ENCODE assay signal across 23 cellular contexts in genomic region chr4:16869594-16870245, GRCh38. TPM values are rescaled to one million over a fixed set of nuclear protein-coding genes. Genes with fewer than 3 reads are reported as not detected.
DNase-seq lines count a peak whose midpoint lies in the region; FAIRE-seq and TF ChIP-seq lines count a peak whose summit lies in the region.
"Had no signal": no experiment of that assay in that cellular context is flagged by ENCODE, and none has a peak within 500 bp of the region (broad histone marks: within the 10 kb centered on the region; RNA-seq: fewer than 3 reads in every experiment).

No MANE protein-coding gene starts in this region.

- CTCF ChIA-PET in PC-9 (lab: Charles Lee): interaction anchor here (0.6 kb wide), 1 partner anchor 18 kb away, joined by 17 read pairs; no protein-coding TSS in a partner anchor

- H3K9me3 ChIP-seq in left ventricle myocardium inferior (replicated peaks) (no peaks in the 10 kb centered on the region), PC-9 (ENCODE audit: insufficient read depth, low read depth) (no peaks in the 10 kb centered on the region), SJCRH30 (replicated peaks) (no peaks in the 10 kb centered on the region)
- H3K9me3 ChIP-seq: BE2C, HAP-1 had no signal

- BruUV-seq in PC-9 (replicated peaks; lab: Mats Ljungman, UMichigan): no TSS peak

- no peaks in the 10 kb centered on the region for H3K79me2 ChIP-seq in PC-9 (ENCODE audit: low read depth)

- no peaks in the 10 kb centered on the region for H3K27me3 ChIP-seq in bronchial epithelial cell (ENCODE audit: control insufficient read depth, insufficient read depth, low read length)
- H3K27me3 ChIP-seq in left ventricle myocardium inferior (ENCODE audit: low read depth): no peaks in the 10 kb centered on the region
- H3K27me3 ChIP-seq in PC-9 (ENCODE audit: insufficient read depth, low read depth): no peaks in the 10 kb centered on the region; the same call in 1 of the 2 replicates
- H3K27me3 ChIP-seq in SJCRH30: peaks cover 5% of the 10 kb centered on the region
- H3K27me3 ChIP-seq: BE2C had no signal

- H3K27ac ChIP-seq in left ventricle myocardium inferior (replicated peaks): peak overlapping the region; percentile 31
- no peak overlapping the region for H3K27ac ChIP-seq in PC-9
- H3K27ac ChIP-seq in SJCRH30: no peak overlapping the region
- H3K27ac ChIP-seq: HL-60 had no signal

- no peak overlapping the region for H3K27ac Mint-ChIP-seq in progenitor cell of endocrine pancreas
- H3K27ac Mint-ChIP-seq: CD4-positive, CD25-positive, alpha-beta regulatory T cell; CD8-positive, alpha-beta memory T cell had no signal

- FAIRE-seq in bronchial epithelial cell (lab: Jason Lieb, UNC): peak; percentile 40
- FAIRE-seq: GM12878, GM19239 had no signal

- no peak overlapping the region for H3K4me3 Mint-ChIP-seq in progenitor cell of endocrine pancreas (ENCODE audit: low read depth)
- H3K4me3 Mint-ChIP-seq: CD4-positive, CD25-positive, alpha-beta regulatory T cell; CD8-positive, alpha-beta memory T cell had no signal

- H3K9me2 ChIP-seq in PC-9 (ENCODE audit: insufficient read depth): no peaks in the 10 kb centered on the region

- no peaks in the 10 kb centered on the region for H3K36me3 Mint-ChIP-seq in progenitor cell of endocrine pancreas (ENCODE audit: insufficient read depth)
- H3K36me3 Mint-ChIP-seq: CD4-positive, CD25-positive, alpha-beta regulatory T cell; CD8-positive, alpha-beta memory T cell had no signal

- H3F3A ChIP-seq in PC-9 (ENCODE audit: insufficient read depth, low read depth): no peaks in the 10 kb centered on the region

- no peaks in the 10 kb centered on the region for H3K9me3 Mint-ChIP-seq in progenitor cell of endocrine pancreas (ENCODE audit: low read depth)
- H3K9me3 Mint-ChIP-seq: CD8-positive, alpha-beta memory T cell had no signal

- H3K36me3 ChIP-seq in bronchial epithelial cell (ENCODE audit: control insufficient read depth, insufficient read depth, low read length) (no peaks in the 10 kb centered on the region), left ventricle myocardium inferior (no peaks in the 10 kb centered on the region), PC-9 (ENCODE audit: low read depth) (no peaks in the 10 kb centered on the region), SJCRH30 (no peaks in the 10 kb centered on the region)
- H3K36me3 ChIP-seq: BE2C, HAP-1 had no signal

- DNase-seq in Ammon's horn (ENCODE audit: low spot score): peak; percentile 12
- no peak for DNase-seq in bronchial epithelial cell (ENCODE audit: low read depth)
- no peak for DNase-seq in left ventricle myocardium inferior
- peak; percentile 26 for DNase-seq in occipital lobe (lab: John Stamatoyannopoulos, UW)
- no peak for DNase-seq in PC-9
- DNase-seq in GOT3 (lab: John Stamatoyannopoulos, UW): no peak
- no peak for DNase-seq in progenitor cell of endocrine pancreas (ENCODE audit: low spot score, unreplicated experiment)
- no peak for DNase-seq in SJCRH30
- DNase-seq: BE2C; C1 segment of cervical spinal cord; CD4-positive, CD25-positive, alpha-beta regulatory T cell; CD8-positive, alpha-beta memory T cell; COR-L47; DMS 273 treated with DMSO at 0.1 percent for 48 hours; DMS53; DND-41; EL had no signal

- no peak overlapping the region for H2AFZ ChIP-seq in PC-9

- H3K4me3 ChIP-seq in bronchial epithelial cell (ENCODE audit: low read depth, low read length) (no peak overlapping the region), left ventricle myocardium inferior (no peak overlapping the region), PC-9 (no peak overlapping the region), SJCRH30 (no peak overlapping the region)
- H3K4me3 ChIP-seq: GM12878, HAP-1 had no signal

- POLR2A ChIA-PET in PC-9 (lab: Charles Lee; ENCODE audit: unreplicated experiment): no interaction called here

- peaks cover 25% of the 10 kb centered on the region for H3K27me3 Mint-ChIP-seq in progenitor cell of endocrine pancreas
- H3K27me3 Mint-ChIP-seq: CD4-positive, CD25-positive, alpha-beta regulatory T cell had no signal

- TF ChIP-seq CTCF in bronchial epithelial cell (IDR thresholded peaks at IDR 0.05; ENCODE audit: insufficient read depth, low read length, severe bottlenecking) (no peak), left ventricle myocardium inferior (IDR thresholded peaks at IDR 0.05; ENCODE audit: borderline replicate concordance) (no peak), PC-9 (conservative IDR thresholded peaks at IDR 0.05) (no peak), progenitor cell of endocrine pancreas (IDR thresholded peaks at IDR 0.05; ENCODE audit: unreplicated experiment) (no peak)

- H3K4me2 ChIP-seq in PC-9: no peak overlapping the region

- intact Hi-C loops in left ventricle myocardium inferior (cut with micrococcal nuclease): no loop called here
- intact Hi-C loops in PC-9 (cut with micrococcal nuclease; ENCODE audit: unreplicated experiment): no loop called here

- peaks cover 24% of the 10 kb centered on the region for H3K4me1 ChIP-seq in left ventricle myocardium inferior
- H3K4me1 ChIP-seq in PC-9 (replicated peaks; ENCODE audit: insufficient read depth): no peaks in the 10 kb centered on the region
- no peaks in the 10 kb centered on the region for H3K4me1 ChIP-seq in SJCRH30
- H3K4me1 ChIP-seq: HAP-1 had no signal

- H3K4me1 Mint-ChIP-seq in progenitor cell of endocrine pancreas (ENCODE audit: low read depth): peaks cover 5% of the 10 kb centered on the region
- H3K4me1 Mint-ChIP-seq: CD4-positive, CD25-positive, alpha-beta regulatory T cell; CD8-positive, alpha-beta memory T cell had no signal

- no peaks in the 10 kb centered on the region for H4K20me1 ChIP-seq in PC-9 (ENCODE audit: insufficient read depth)

RNA-seq across cellular contexts. Expression of gene LDB2, which starts 28.7 kb away (rescaled TPM):
- total RNA-seq in bronchial epithelial cell (not detected in 2 replicates), left ventricle myocardium inferior (29.6 TPM), occipital lobe (146 TPM), PC-9 (2021) (not detected in 2 replicates), progenitor cell of endocrine pancreas (0.82 TPM in 1 of 2 replicates, not detected in the other)
- total RNA-seq in SJCRH30 (2014; rRNA removed; shearing (Covaris generic)): 0.18 and 0.51 TPM in 2 replicates
- total RNA-seq: A172; CD4-positive, CD25-positive, alpha-beta regulatory T cell; CD8-positive, alpha-beta memory T cell; G401 had no signal

Comparison
In these comparisons a context has a peak if more than half of its experiments do, and no peak if none do; other contexts are left out.
1. DNase-seq: peak in Ammon's horn (single experiment) and occipital lobe (single experiment); none in bronchial epithelial cell (single experiment), left ventricle myocardium inferior (single experiment), PC-9 (0 of 2), GOT3 (single experiment), progenitor cell of endocrine pancreas (single experiment) and SJCRH30 (0 of 2).
2. RNA of gene LDB2, which starts 28.7 kb away (total RNA-seq): 146 TPM in occipital lobe (single experiment) and 29.6 TPM in left ventricle myocardium inferior (single experiment); 0.18 to 0.51 TPM in SJCRH30, not detected in PC-9, 0.82 TPM in progenitor cell of endocrine pancreas and not detected in bronchial epithelial cell; every median in the first group is over 10 times any median in the second.